ENCODE assay signal across 11 cellular contexts in genomic region chr5:14574891-14575496, GRCh38. TPM values are rescaled to one million over a fixed set of nuclear protein-coding genes. Genes with fewer than 3 reads are reported as not detected.
DNase-seq lines count a peak whose midpoint lies in the region; ATAC-seq, FAIRE-seq and TF ChIP-seq lines count a peak whose summit lies in the region.
"Had no signal": no experiment of that assay in that cellular context is flagged by ENCODE, and none has a peak within 500 bp of the region (broad histone marks: within the 10 kb centered on the region; RNA-seq: fewer than 3 reads in every experiment).

No MANE protein-coding gene starts in this region.

- H3K4me2 ChIP-seq in GM12878 (ENCODE audit: control insufficient read depth, insufficient read depth): no peak overlapping the region

- H3K27ac ChIP-seq in GM12878 (ENCODE audit: control insufficient read depth, insufficient read depth): no peak overlapping the region
- H3K27ac ChIP-seq: vagina had no signal

- no peaks in the 10 kb centered on the region for H3K79me2 ChIP-seq in GM12878 (ENCODE audit: control insufficient read depth, insufficient read depth, low read length)

- intact Hi-C loops in GM12878 (cut with micrococcal nuclease; ENCODE audit: unreplicated experiment): no loop called here

- no peak for TF ChIP-seq RAD21 in GM12878 (IDR thresholded peaks at IDR 0.05; ENCODE audit: insufficient read depth, low read depth, low read length)

- no peaks in the 10 kb centered on the region for H3K4me1 ChIP-seq in GM12878 (ENCODE audit: control insufficient read depth, insufficient read depth, low read length)
- H3K4me1 ChIP-seq: vagina had no signal

- no peaks in the 10 kb centered on the region for H4K20me1 ChIP-seq in GM12878 (ENCODE audit: control insufficient read depth, insufficient read depth)

- no peak for FAIRE-seq in GM12878 (lab: Jason Lieb, UNC)

- ATAC-seq in GM12878 (no peak), HG02759 (IDR thresholded peaks at IDR 0.05; ENCODE audit: unreplicated experiment) (no peak), HG03135 (IDR thresholded peaks at IDR 0.05; ENCODE audit: unreplicated experiment) (no peak)

- H3K27me3 ChIP-seq in GM12878 (replicated peaks in 1 of 2; ENCODE audit: control insufficient read depth in 2 of 2, insufficient read depth in 2 of 2, low read length in 1 of 2): no peaks in the 10 kb centered on the region
- H3K27me3 ChIP-seq: vagina had no signal

- H3K36me3 ChIP-seq in GM12878 (ENCODE audit: control insufficient read depth in 2 of 2, insufficient read depth in 2 of 2, low read length in 1 of 2): no peaks in the 10 kb centered on the region
- H3K36me3 ChIP-seq: vagina had no signal

- WGBS in GM12878 (ENCODE audit: insufficient coverage, insufficient replicate concordance, low lambda C conversion rate, missing lambda C conversion rate): 50% methylated on average over 2 of the region's 2 CpGs

- POLR2A ChIA-PET in GM12878 (lab: Charles Lee): no interaction called here

- RAD21 ChIA-PET in GM12878 (lab: Charles Lee; ENCODE audit: unreplicated experiment): no interaction called here

- SMC1A ChIA-PET in GM12878 (lab: Charles Lee; ENCODE audit: uncharacterized antibody, unreplicated experiment): interaction anchor here (1.4 kb wide), 1 partner anchor 288 kb away, joined by 3 read pairs; no protein-coding TSS in a partner anchor

- H3K9ac ChIP-seq in GM12878 (ENCODE audit: control insufficient read depth, insufficient read depth, low read length): no peak overlapping the region

- H2AFZ ChIP-seq in GM12878 (ENCODE audit: control insufficient read depth, low read depth, low read length): no peak overlapping the region

- TF ChIP-seq POLR2A in GM12878 (IDR thresholded peaks at IDR 0.05; ENCODE audit: low read depth, low read length): no peak

- TF ChIP-seq CTCF in GM12878 (IDR thresholded peaks at IDR 0.05 in 2 of 3, conservative IDR thresholded peaks at IDR 0.05 in 1 of 3; ENCODE audit: control insufficient read depth in 2 of 3, extremely low read depth in 1 of 3, insufficient read depth in 1 of 3, low read depth in 3 of 3, low read length in 3 of 3): no peak

- BruUV-seq in GM12878 (replicated peaks; lab: Mats Ljungman, UMichigan): no TSS peak

- DNase-seq in LHCN-M2 (ENCODE audit: low read depth): peak; percentile 22
- peak; percentile 84 to 91 for DNase-seq in NCI-H446 (lab: John Stamatoyannopoulos, UW)
- DNase-seq in GM12878 (ENCODE audit: low read depth, low spot score): no peak
- peak; percentile 82 for DNase-seq in pons (ENCODE audit: low spot score)
- DNase-seq in 8988T: no peak
- DNase-seq in GOT3 (lab: John Stamatoyannopoulos, UW): no peak
- DNase-seq: DND-41, MM.1S had no signal

- CTCF ChIA-PET in GM12878 (lab: Yijun Ruan, JAX): no interaction called here

- H3K4me3 ChIP-seq in GM12878: no peak overlapping the region
- H3K4me3 ChIP-seq: vagina had no signal

- no peaks in the 10 kb centered on the region; the same call in 2 of the 3 replicates for H3K9me3 ChIP-seq in GM12878 (replicated peaks; ENCODE audit: control insufficient read depth, insufficient read depth, low read length)
- H3K9me3 ChIP-seq: vagina had no signal

- in situ Hi-C loops in GM12878 (cut with MboI): no loop called here

- TF ChIP-seq EP300 in GM12878 (IDR thresholded peaks at IDR 0.05; ENCODE audit: borderline replicate concordance in 1 of 2, control insufficient read depth in 1 of 2, low read depth in 2 of 2, low read length in 2 of 2): no peak

TF ChIP-seq in GM12878, 131 proteins besides CTCF, POLR2A, EP300 and RAD21:
- TF ChIP-seq NFYA (IDR thresholded peaks at IDR 0.05; ENCODE audit: borderline replicate concordance, low read depth, low read length) (no peak), CEBPZ (IDR thresholded peaks at IDR 0.05; ENCODE audit: low read depth, low read length) (no peak), NR2F1 (conservative IDR thresholded peaks at IDR 0.05) (0 out of 2 replicates have a peak, but pooled peaks have one; percentile 17), ZNF592 (IDR thresholded peaks at IDR 0.05) (no peak), SPI1 (IDR thresholded peaks at IDR 0.05; ENCODE audit: borderline replicate concordance, insufficient read depth, low read depth, low read length) (peak; percentile 42; the same call in 1 of the 2 replicates)

RNA-seq across cellular contexts. Expression of gene OTULINL, which starts 6.6 kb away (rescaled TPM):
- total RNA-seq in LHCN-M2 (2014; rRNA removed) (0.34 and 0.58 TPM in 2 replicates), GM12878 (2014; rRNA removed) (1.7 and 1.8 TPM in 2 replicates), GM12878 (2014; rRNA removed; fragmentation: Illumina TruSeq; extraction: Trizol) (2.1 and 2.3 TPM in 2 replicates), GM12878 (2021) (3.1 and 4.7 TPM in 2 replicates)
- 0.02 TPM for polyA plus RNA-seq in LHCN-M2 (2012)
- total RNA-seq in GM12878 (2013; cell fraction: nucleolus; rRNA removed): 0.32 and 0.46 TPM in 2 replicates
- polyA plus RNA-seq in GM12878 (2011; ENCODE audit: low read depth): 1.2 TPM
- polyA plus RNA-seq in GM12878 (2011; rRNA removed) (0.60 and 0.94 TPM in 2 replicates), GM12878 (2014; fragmentation: Illumina TruSeq; extraction: Trizol) (1.8 and 4.5 TPM in 2 replicates), GM12878 (2014; fragmentation: Nextera tagmentation; extraction: Ambion mirVana) (1 to 10 TPM in 1 of 2 experiments, under 1 TPM in 1; 0.79 to 1.3 TPM), GM12878 (2014; rRNA removed) (1.7 and 1.9 TPM in 2 replicates), GM12878 (2016; fragmentation: Nextera tagmentation; extraction: Ambion mirVana) (1 to 10 TPM; 3.6 to 4.0 TPM)
- polyA plus RNA-seq in GM12878 (2011; cell fraction: cytosol; rRNA removed): 0.19 and 0.27 TPM in 2 replicates
- polyA plus RNA-seq in GM12878 (2011; cell fraction: nucleus; rRNA removed): 0.12 and 0.28 TPM in 2 replicates
- polyA plus RNA-seq in GM12878 (2012): 1.4 TPM in 2 replicates
- polyA minus RNA-seq in GM12878 (2011; rRNA and poly(A)+ RNA removed): 0.15 and 0.22 TPM in 2 replicates
- 0.83 TPM in 1 of 2 replicates, not detected in the other for polyA minus RNA-seq in GM12878 (2011; cell fraction: cytosol; rRNA and poly(A)+ RNA removed)
- 0.10 and 0.24 TPM in 2 replicates for polyA minus RNA-seq in GM12878 (2011; cell fraction: nucleus; rRNA and poly(A)+ RNA removed)

Comparison
In these comparisons a context has a peak if more than half of its experiments do, and no peak if none do; other contexts are left out.
1. DNase-seq: peak in LHCN-M2 (single experiment), NCI-H446 (2 of 2) and pons (single experiment); none in GM12878 (single experiment), 8988T (single experiment) and GOT3 (single experiment).